Comparison of ENCODE assay signal across 17 cellular contexts in the genomic region with DNA sequence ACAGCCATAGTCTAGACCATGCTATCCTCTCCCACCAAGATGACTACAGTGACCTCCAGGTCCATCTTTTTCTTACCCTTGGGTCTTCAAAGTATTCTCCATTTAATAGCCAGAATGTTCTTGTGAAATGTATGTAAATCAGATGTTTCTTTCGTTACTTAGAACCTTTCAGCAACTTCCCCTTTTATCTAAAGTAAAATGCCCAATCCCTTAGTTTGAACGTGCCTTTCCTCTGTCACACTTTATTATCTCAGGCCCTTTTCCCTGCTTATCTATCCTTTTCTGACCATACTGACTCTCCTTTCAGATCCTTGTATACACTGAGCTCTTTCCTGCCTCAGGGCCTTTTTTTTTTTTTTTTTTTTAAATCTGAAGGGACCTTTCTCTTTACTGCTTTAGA. TPM values are rescaled to one million over a fixed set of nuclear protein-coding genes. Genes with fewer than 3 reads are reported as not detected.
DNase-seq lines count a peak whose midpoint lies in the region; ATAC-seq and TF ChIP-seq lines count a peak whose summit lies in the region.
"Had no signal": no experiment of that assay in that cellular context is flagged by ENCODE, and none has a peak within 500 bp of the region (broad histone marks: within the 10 kb centered on the region; RNA-seq: fewer than 3 reads in every experiment).

No MANE protein-coding gene starts in this region.

- peaks cover 37% of the 10 kb centered on the region for H3K36me3 Mint-ChIP-seq in activated naive CD8-positive, alpha-beta T cell treated with anti-CD3 and anti-CD28 coated beads, Interleukin-2, amount 50 U/mL, for 24 hours (ENCODE audit: low read depth)
- H3K36me3 Mint-ChIP-seq in stimulated activated memory B cell treated with anti-CD40 and anti-IgM and Interleukin-4, amounts not matched to agents 10 μg/mL and 1 μg/mL and 100 μg/mL, for 72 hours = peaks cover 32% of the 10 kb centered on the region

- peaks cover 19% of the 10 kb centered on the region for H3K4me1 ChIP-seq in cardiac muscle cell (ENCODE audit: low read depth)
- H3K4me1 ChIP-seq in left ventricle myocardium inferior = peaks cover 15% of the 10 kb centered on the region
- H3K4me1 ChIP-seq: body of pancreas had no signal

- no peaks in the 10 kb centered on the region for H3K9me3 Mint-ChIP-seq in activated naive CD8-positive, alpha-beta T cell treated with anti-CD3 and anti-CD28 coated beads, Interleukin-2, amount 50 U/mL, for 24 hours
- no peaks in the 10 kb centered on the region for H3K9me3 Mint-ChIP-seq in stimulated activated memory B cell treated with anti-CD40 and anti-IgM and Interleukin-4, amounts not matched to agents 10 μg/mL and 1 μg/mL and 100 μg/mL, for 72 hours

- intact Hi-C loops in left ventricle myocardium inferior (cut with micrococcal nuclease) = no loop called here

- peaks cover 12% of the 10 kb centered on the region for H3K4me1 Mint-ChIP-seq in activated naive CD8-positive, alpha-beta T cell treated with anti-CD3 and anti-CD28 coated beads, Interleukin-2, amount 50 U/mL, for 24 hours
- peaks cover 32% of the 10 kb centered on the region for H3K4me1 Mint-ChIP-seq in stimulated activated memory B cell treated with anti-CD40 and anti-IgM and Interleukin-4, amounts not matched to agents 10 μg/mL and 1 μg/mL and 100 μg/mL, for 72 hours

- CTCF ChIA-PET in RWPE1 (lab: Yijun Ruan, JAX) = interaction anchor here (0.6 kb wide), 1 partner anchor 39 kb away, joined by 3 read pairs; no protein-coding TSS in a partner anchor

- no peak overlapping the region for H3K4me3 Mint-ChIP-seq in activated naive CD8-positive, alpha-beta T cell treated with anti-CD3 and anti-CD28 coated beads, Interleukin-2, amount 50 U/mL, for 24 hours
- H3K4me3 Mint-ChIP-seq in stimulated activated memory B cell treated with anti-CD40 and anti-IgM and Interleukin-4, amounts not matched to agents 10 μg/mL and 1 μg/mL and 100 μg/mL, for 72 hours = peak overlapping the region; percentile 4

- no peak overlapping the region for H3K4me3 ChIP-seq in cardiac muscle cell
- no peak overlapping the region for H3K4me3 ChIP-seq in left ventricle myocardium inferior
- H3K4me3 ChIP-seq: body of pancreas had no signal

- H3K27me3 Mint-ChIP-seq in activated naive CD8-positive, alpha-beta T cell treated with anti-CD3 and anti-CD28 coated beads, Interleukin-2, amount 50 U/mL, for 24 hours = no peaks in the 10 kb centered on the region
- H3K27me3 Mint-ChIP-seq in stimulated activated memory B cell treated with anti-CD40 and anti-IgM and Interleukin-4, amounts not matched to agents 10 μg/mL and 1 μg/mL and 100 μg/mL, for 72 hours = no peaks in the 10 kb centered on the region

- ATAC-seq in activated naive CD8-positive, alpha-beta T cell treated with anti-CD3 and anti-CD28 coated beads, Interleukin-2, amount 50 U/mL, for 24 hours = no peak
- ATAC-seq in stimulated activated memory B cell treated with anti-CD40 and anti-IgM and Interleukin-4, amounts not matched to agents 10 μg/mL and 1 μg/mL and 100 μg/mL, for 72 hours = peak; percentile 53
- ATAC-seq in GM18867 (IDR thresholded peaks at IDR 0.05; ENCODE audit: unreplicated experiment) = no peak
- ATAC-seq: body of pancreas had no signal

- H3K9me3 ChIP-seq in cardiac muscle cell (ENCODE audit: low read depth) = no peaks in the 10 kb centered on the region
- no peaks in the 10 kb centered on the region for H3K9me3 ChIP-seq in left ventricle myocardium inferior (replicated peaks)
- H3K9me3 ChIP-seq: body of pancreas had no signal

- DNase-seq in cardiac muscle cell (ENCODE audit: low read depth in 1 of 2, low spot score in 1 of 2) (no peak), left ventricle myocardium inferior (no peak), NOMO-1 treated with dmso at 0.1 percent for 144 hours (lab: John Stamatoyannopoulos, UW; ENCODE audit: unreplicated experiment) (peak; percentile 62), RWPE1 (ENCODE audit: low spot score) (no peak)
- no peak for DNase-seq in activated naive CD8-positive, alpha-beta T cell treated with anti-CD3 and anti-CD28 coated beads, Interleukin-2, amount 50 U/mL, for 24 hours
- DNase-seq in effector CD4-positive, alpha-beta T cell = no peak
- DNase-seq: activated CD4-positive, CD25-positive, alpha-beta regulatory T cell; body of pancreas; EL; islet precursor cell; NCI-H1436 treated with DMSO at 0.1 percent for 48 hours; NCI-H526; SHP77 treated with DMSO at 0.1 percent for 48 hours; stimulated activated CD4-positive, alpha-beta T cell treated with anti-CD3 and anti-CD28 coated beads, Interleukin-4, amount 100 ng/mL, for 24 hours; stimulated activated naive CD4-positive, alpha-beta T cell treated with Interleukin-2 at 50 U/mL for 16 hours had no signal

- H3K27me3 ChIP-seq in cardiac muscle cell (no peaks in the 10 kb centered on the region), left ventricle myocardium inferior (ENCODE audit: low read depth) (no peaks in the 10 kb centered on the region)
- H3K27me3 ChIP-seq: body of pancreas had no signal

- peaks cover 8% of the 10 kb centered on the region for H3K36me3 ChIP-seq in cardiac muscle cell
- peaks cover 50% of the 10 kb centered on the region for H3K36me3 ChIP-seq in left ventricle myocardium inferior

- H3K27ac ChIP-seq in cardiac muscle cell (peak overlapping the region; percentile 62), left ventricle myocardium inferior (replicated peaks) (no peak overlapping the region), RWPE1 (no peak overlapping the region)
- H3K27ac ChIP-seq: body of pancreas had no signal

- POLR2A ChIA-PET in RWPE1 (lab: Yijun Ruan, JAX; ENCODE audit: low non-redundant PET) = no interaction called here

- TF ChIP-seq CTCF in cardiac muscle cell (IDR thresholded peaks at IDR 0.05; ENCODE audit: low read depth, low read length) (no peak), left ventricle myocardium inferior (IDR thresholded peaks at IDR 0.05; ENCODE audit: borderline replicate concordance) (no peak), RWPE1 (conservative IDR thresholded peaks at IDR 0.05; ENCODE audit: low read depth) (no peak)

- peak overlapping the region; percentile 43 for H3K27ac Mint-ChIP-seq in activated naive CD8-positive, alpha-beta T cell treated with anti-CD3 and anti-CD28 coated beads, Interleukin-2, amount 50 U/mL, for 24 hours
- peak overlapping the region; percentile 54 for H3K27ac Mint-ChIP-seq in stimulated activated memory B cell treated with anti-CD40 and anti-IgM and Interleukin-4, amounts not matched to agents 10 μg/mL and 1 μg/mL and 100 μg/mL, for 72 hours

RNA-seq across cellular contexts. Expression of gene RBM4B, which starts 17.9 kb away (rescaled TPM):
- total RNA-seq in cardiac muscle cell (25.7 and 30.2 TPM in 2 replicates), left ventricle myocardium inferior (11.8 TPM)
- 62.3 and 62.6 TPM in 2 replicates for polyA plus RNA-seq in cardiac muscle cell

RNA-seq across cellular contexts. Expression of gene RBM4, which starts 21.3 kb away (rescaled TPM):
- total RNA-seq in cardiac muscle cell (142 and 146 TPM in 2 replicates), left ventricle myocardium inferior (57.1 TPM)
- 206 and 241 TPM in 2 replicates for polyA plus RNA-seq in cardiac muscle cell

RNA-seq across cellular contexts. Expression of gene RBM14, which starts 43.4 kb away (rescaled TPM):
- 74.6 and 90.6 TPM in 2 replicates for total RNA-seq in cardiac muscle cell
- 95.2 and 111 TPM in 2 replicates for polyA plus RNA-seq in cardiac muscle cell
- 37.9 TPM for total RNA-seq in left ventricle myocardium inferior
